ENCODE assay signal across 11 cellular contexts in genomic region chr5:1444361-1445189, GRCh38. TPM values are rescaled to one million over a fixed set of nuclear protein-coding genes. Genes with fewer than 3 reads are reported as not detected.
DNase-seq lines count a peak whose midpoint lies in the region; ATAC-seq and TF ChIP-seq lines count a peak whose summit lies in the region.
"Had no signal": no experiment of that assay in that cellular context is flagged by ENCODE, and none has a peak within 500 bp of the region (broad histone marks: within the 10 kb centered on the region; RNA-seq: fewer than 3 reads in every experiment).

No MANE protein-coding gene starts in this region.

- peaks cover 24 to 47% of the 10 kb centered on the region in 2 donors for H3K27me3 Mint-ChIP-seq in natural killer cell (ENCODE audit: low read depth in 2 of 2)

- 8 to 9% methylated on average over 68 of the region's 68 CpGs for WGBS in ectodermal cell, 2 experiments

- ATAC-seq in Right ventricle myocardium inferior (no peak), natural killer cell (no peak), GM19467 (IDR thresholded peaks at IDR 0.05; ENCODE audit: unreplicated experiment) (no peak)

- no peaks in the 10 kb centered on the region for H3K4me1 ChIP-seq in ectodermal cell (ENCODE audit: control insufficient read depth, insufficient read depth, low read length)
- peaks cover 12% of the 10 kb centered on the region for H3K4me1 ChIP-seq in vagina

- H3K27ac ChIP-seq in ectodermal cell (ENCODE audit: insufficient read depth, low read depth, low read length, poor library complexity, severe bottlenecking) (no peak overlapping the region), vagina (no peak overlapping the region)
- H3K27ac ChIP-seq: C4-2B had no signal

- H3K27ac Mint-ChIP-seq in natural killer cell = no peak overlapping the region

- in situ Hi-C loops in G401 (cut with HindIII; ENCODE audit: low sequenced_read_pairs) = no loop called here

- TF ChIP-seq CTCF in natural killer cell (IDR thresholded peaks at IDR 0.05) = no peak
- no peak for TF ChIP-seq CTCF in vagina (IDR thresholded peaks at IDR 0.05)

- H3K4me3 ChIP-seq in ectodermal cell (ENCODE audit: insufficient read depth, low read depth, low read length) (peak overlapping the region; percentile 20), vagina (peak overlapping the region; percentile 30 to 31)

- no peaks in the 10 kb centered on the region for H3K36me3 Mint-ChIP-seq in natural killer cell

- H3K4me3 Mint-ChIP-seq in natural killer cell = peak overlapping the region; percentile 74

- H3K36me3 ChIP-seq in ectodermal cell (ENCODE audit: control insufficient read depth, insufficient read depth, low read length) = no peaks in the 10 kb centered on the region
- H3K36me3 ChIP-seq in vagina = no peaks in the 10 kb centered on the region

- peak; percentile 62 for DNase-seq in cardiac septum (ENCODE audit: low spot score)
- no peak for DNase-seq in Right ventricle myocardium inferior (ENCODE audit: missing footprints)
- no peak for DNase-seq in natural killer cell
- no peak for DNase-seq in vagina (ENCODE audit: extremely low spot score in 2 of 2)
- no peak for DNase-seq in HK-2 (ENCODE audit: unreplicated experiment)
- no peak for DNase-seq in G401 (ENCODE audit: low spot score)

- no peaks in the 10 kb centered on the region for H3K9me3 ChIP-seq in ectodermal cell (ENCODE audit: control insufficient read depth, low read length)
- no peaks in the 10 kb centered on the region for H3K9me3 ChIP-seq in vagina

- intact Hi-C loops in cardiac septum (cut with DNase I) (no loop called here), Right ventricle myocardium inferior (cut with DNase I) (no loop called here), natural killer cell (cut with micrococcal nuclease) (no loop called here), vagina (cut with DNase I) (no loop called here)

- TF ChIP-seq POLR2A in vagina (IDR thresholded peaks at IDR 0.05) = no peak

- H3K27me3 ChIP-seq in ectodermal cell (ENCODE audit: control insufficient read depth, insufficient read depth, low read length, poor library complexity, severe bottlenecking) = peaks cover 87% of the 10 kb centered on the region
- H3K27me3 ChIP-seq in vagina = peaks cover 6% of the 10 kb centered on the region

- H3K9me3 Mint-ChIP-seq in natural killer cell = peaks cover 3 to 4% of the 10 kb centered on the region in 2 donors

- H3K4me1 Mint-ChIP-seq in natural killer cell = peaks cover 15 to 36% of the 10 kb centered on the region in 2 donors

RNA-seq across cellular contexts. Expression of gene SLC6A3, which starts 0.7 kb away (rescaled TPM):
- 0.19 TPM for total RNA-seq in cardiac septum
- total RNA-seq in Right ventricle myocardium inferior = not detected
- 0.26 TPM for polyA plus RNA-seq in ectodermal cell (2013, experiment 1 of 4)
- polyA plus RNA-seq in ectodermal cell (2013, experiment 2 of 4) = 0.21 TPM
- 0.21 TPM for polyA plus RNA-seq in ectodermal cell (2013, experiment 3 of 4)
- polyA plus RNA-seq in ectodermal cell (2013, experiment 4 of 4) = 0.20 TPM
- not detected for total RNA-seq in natural killer cell
- total RNA-seq in vagina = 0.49 TPM
- not detected in 2 replicates for total RNA-seq in G401 (2014; rRNA removed; shearing (Covaris generic))
- total RNA-seq: H4, pulmonary artery endothelial cell had no signal
